In genomic region chr9:88993871-88994819, GRCh38 we compare ENCODE assay signal across 13 cellular contexts. TPM values are rescaled to one million over a fixed set of nuclear protein-coding genes. Genes with fewer than 3 reads are reported as not detected.
DNase-seq lines count a peak whose midpoint lies in the region; ATAC-seq, FAIRE-seq and TF ChIP-seq lines count a peak whose summit lies in the region.
"Had no signal": no experiment of that assay in that cellular context is flagged by ENCODE, and none has a peak within 500 bp of the region (broad histone marks: within the 10 kb centered on the region; RNA-seq: fewer than 3 reads in every experiment).

No MANE protein-coding gene starts in this region.

- no peak for TF ChIP-seq POLR2A in prostate gland (IDR thresholded peaks at IDR 0.05)

- H3K36me3 Mint-ChIP-seq in astrocyte (ENCODE audit: low read depth, unreplicated experiment), result peaks cover 10% of the 10 kb centered on the region
- no peaks in the 10 kb centered on the region for H3K36me3 Mint-ChIP-seq in glutamatergic neuron (ENCODE audit: unreplicated experiment)
- H3K36me3 Mint-ChIP-seq in GM23338 (ENCODE audit: low read depth), result no peaks in the 10 kb centered on the region
- H3K36me3 Mint-ChIP-seq: activated naive CD4-positive, alpha-beta T cell treated with anti-CD3 and anti-CD28 coated beads, Interleukin-2, amount 50 U/mL, for 24 hours had no signal

- ATAC-seq in GM23338 (no peak), left lung (no peak)

- H3K9me3 Mint-ChIP-seq in astrocyte (ENCODE audit: unreplicated experiment) (no peaks in the 10 kb centered on the region), glutamatergic neuron (ENCODE audit: unreplicated experiment) (peaks cover 5% of the 10 kb centered on the region), GM23338 (no peaks in the 10 kb centered on the region)
- H3K9me3 Mint-ChIP-seq: activated naive CD4-positive, alpha-beta T cell treated with anti-CD3 and anti-CD28 coated beads, Interleukin-2, amount 50 U/mL, for 24 hours had no signal

- H3K27me3 Mint-ChIP-seq in astrocyte (ENCODE audit: low read depth, unreplicated experiment) (peaks cover 2% of the 10 kb centered on the region), glutamatergic neuron (ENCODE audit: unreplicated experiment) (peaks cover 7% of the 10 kb centered on the region), GM23338 (ENCODE audit: insufficient read depth, low read depth, poor library complexity) (peaks cover 8% of the 10 kb centered on the region)

- DNase-seq in AG04450 (ENCODE audit: low read depth, low spot score), result no peak
- no peak for DNase-seq in astrocyte (ENCODE audit: low read depth)
- DNase-seq in glutamatergic neuron, result no peak
- DNase-seq in prostate gland (ENCODE audit: low spot score), result no peak
- DNase-seq in GM23338 (ENCODE audit: low spot score), result no peak
- DNase-seq in GF-D8 (lab: John Stamatoyannopoulos, UW), result no peak
- no peak for DNase-seq in left lung
- DNase-seq in NCI-H526 (lab: John Stamatoyannopoulos, UW), result no peak
- DNase-seq: NCI-H1092; NCI-H2227 treated with DMSO at 0.1 percent for 48 hours; stimulated activated CD4-positive, alpha-beta T cell treated with anti-CD3 and anti-CD28 coated beads, Interleukin-12 subunit alpha, Interleukin-12 subunit beta, amount 100 ng/mL, for 4 hours had no signal

- peak overlapping the region; percentile 37 for H3K9ac ChIP-seq in astrocyte (ENCODE audit: low read length)

- FAIRE-seq in astrocyte (lab: Jason Lieb, UNC), result no peak
- FAIRE-seq: HTR-8/SVneo had no signal

- POLR2A ChIA-PET in AG04450 (lab: Yijun Ruan, JAX), result interaction anchor here (0.6 kb wide), 1 partner anchor 341 kb away, joined by 3 read pairs; no protein-coding TSS in a partner anchor

- TF ChIP-seq CTCF in AG04450 (IDR thresholded peaks at IDR 0.05; ENCODE audit: low read depth, low read length) (no peak), astrocyte (IDR thresholded peaks at IDR 0.05; ENCODE audit: insufficient read depth, low read depth, low read length) (no peak), glutamatergic neuron (IDR thresholded peaks at IDR 0.05; ENCODE audit: partially characterized antibody, unreplicated experiment) (no peak), prostate gland (IDR thresholded peaks at IDR 0.05) (no peak), GM23338 (conservative IDR thresholded peaks at IDR 0.05; ENCODE audit: low read depth in 2 of 2) (no peak), left lung (IDR thresholded peaks at IDR 0.05) (no peak)

- H3K27ac ChIP-seq in AG04450 (ENCODE audit: low read depth, low read length), result no peak overlapping the region
- no peak overlapping the region for H3K27ac ChIP-seq in astrocyte (ENCODE audit: low read depth, low read length)
- H3K27ac ChIP-seq in prostate gland, result peak overlapping the region; percentile 14 to 35
- no peak overlapping the region for H3K27ac ChIP-seq in GM23338 (ENCODE audit: low read depth)
- H3K27ac ChIP-seq in left lung, result no peak overlapping the region

- H3K4me2 ChIP-seq in astrocyte (ENCODE audit: low read length) (peak overlapping the region; percentile 96), GM23338 (no peak overlapping the region)

- H3K79me2 ChIP-seq in astrocyte (ENCODE audit: insufficient read depth, low read length), result peaks cover 67% of the 10 kb centered on the region
- H3K79me2 ChIP-seq in GM23338 (replicated peaks; ENCODE audit: insufficient read depth), result peaks cover 17% of the 10 kb centered on the region

- H3F3A ChIP-seq in GM23338 (replicated peaks; ENCODE audit: low read depth), result 0 out of 2 replicates have a peak, but pooled peaks cover 7% of the 10 kb centered on the region

- peaks cover 20% of the 10 kb centered on the region for H3K36me3 ChIP-seq in astrocyte (ENCODE audit: insufficient read depth, low read length)
- H3K36me3 ChIP-seq in prostate gland, result no peaks in the 10 kb centered on the region
- H3K36me3 ChIP-seq in GM23338 (ENCODE audit: insufficient read depth), result no peaks in the 10 kb centered on the region; the same call in none of the 2 replicates
- no peaks in the 10 kb centered on the region for H3K36me3 ChIP-seq in left lung

- intact Hi-C loops in prostate gland (cut with DNase I), result loop anchor here (10.0 kb wide), 1 partner anchor 179 kb away; no protein-coding TSS in a partner anchor
- intact Hi-C loops in left lung (cut with DNase I), result no loop called here

- WGBS in prostate gland, result 71% methylated on average over 20 of the region's 20 CpGs

- H3K4me3 Mint-ChIP-seq in astrocyte (ENCODE audit: unreplicated experiment) (peak overlapping the region; percentile 66), glutamatergic neuron (ENCODE audit: unreplicated experiment) (peak overlapping the region; percentile 25), GM23338 (no peak overlapping the region)
- H3K4me3 Mint-ChIP-seq: activated naive CD4-positive, alpha-beta T cell treated with anti-CD3 and anti-CD28 coated beads, Interleukin-2, amount 50 U/mL, for 24 hours had no signal

- peaks cover 23% of the 10 kb centered on the region for H3K4me1 Mint-ChIP-seq in astrocyte (ENCODE audit: low read depth, unreplicated experiment)
- H3K4me1 Mint-ChIP-seq in glutamatergic neuron (ENCODE audit: low read depth, unreplicated experiment), result no peaks in the 10 kb centered on the region
- peaks cover 24% of the 10 kb centered on the region for H3K4me1 Mint-ChIP-seq in GM23338

- H2AFZ ChIP-seq in astrocyte (ENCODE audit: low read depth, low read length) (no peak overlapping the region), GM23338 (no peak overlapping the region)

- no peaks in the 10 kb centered on the region for H3K9me2 ChIP-seq in GM23338 (ENCODE audit: insufficient read depth)

- H3K27me3 ChIP-seq in AG04450 (ENCODE audit: control insufficient read depth, insufficient read depth, low read length) (no peaks in the 10 kb centered on the region), astrocyte (ENCODE audit: insufficient read depth, low read length) (no peaks in the 10 kb centered on the region), prostate gland (replicated peaks; ENCODE audit: insufficient read depth) (no peaks in the 10 kb centered on the region), GM23338 (ENCODE audit: insufficient read depth) (peaks cover 13% of the 10 kb centered on the region), left lung (peaks cover 0 to 36% of the 10 kb centered on the region in 2 donors)

- peak overlapping the region; percentile 91 for H3K4me3 ChIP-seq in AG04450 (ENCODE audit: low read depth, low read length)
- H3K4me3 ChIP-seq in astrocyte (ENCODE audit: insufficient read depth, low read depth, low read length), result peak overlapping the region; percentile 98
- H3K4me3 ChIP-seq in prostate gland, result no peak overlapping the region
- H3K4me3 ChIP-seq in GM23338, result no peak overlapping the region
- H3K4me3 ChIP-seq in left lung, result peak overlapping the region in 1 of 2 donors; percentile 64

- H3K4me1 ChIP-seq in astrocyte (ENCODE audit: insufficient read depth, low read length) (peaks cover 32% of the 10 kb centered on the region), prostate gland (replicated peaks) (no peaks in the 10 kb centered on the region), GM23338 (ENCODE audit: insufficient read depth) (peaks cover 24% of the 10 kb centered on the region), left lung (peaks cover 10 to 44% of the 10 kb centered on the region in 2 donors)

- H3K27ac Mint-ChIP-seq in astrocyte (ENCODE audit: unreplicated experiment) (no peak overlapping the region), glutamatergic neuron (ENCODE audit: unreplicated experiment) (no peak overlapping the region), GM23338 (no peak overlapping the region)
- H3K27ac Mint-ChIP-seq: activated naive CD4-positive, alpha-beta T cell treated with anti-CD3 and anti-CD28 coated beads, Interleukin-2, amount 50 U/mL, for 24 hours had no signal

- H4K20me1 ChIP-seq in astrocyte (ENCODE audit: insufficient read depth, low read length) (peaks cover 61% of the 10 kb centered on the region), GM23338 (replicated peaks; ENCODE audit: insufficient read depth) (peaks cover 4% of the 10 kb centered on the region; the same call in 1 of the 2 replicates)

- CTCF ChIA-PET in AG04450 (lab: Charles Lee), result interaction anchor here (0.5 to 1.1 kb wide), 4 partner anchors 269 to 1259 kb away, joined by 3 to 7 read pairs (median 3); no protein-coding TSS in a partner anchor

- H3K9me3 ChIP-seq in AG04450 (ENCODE audit: control insufficient read depth, insufficient read depth, low read length), result no peaks in the 10 kb centered on the region; the same call in 1 of the 2 replicates
- H3K9me3 ChIP-seq in astrocyte (ENCODE audit: insufficient read depth, low read depth, low read length), result no peaks in the 10 kb centered on the region
- H3K9me3 ChIP-seq in prostate gland, result no peaks in the 10 kb centered on the region
- H3K9me3 ChIP-seq in left lung, result no peaks in the 10 kb centered on the region

TF ChIP-seq in GM23338, 12 proteins besides CTCF, POLR2A, EP300 and RAD21:
- TF ChIP-seq NANOG (IDR thresholded peaks at IDR 0.05; ENCODE audit: borderline replicate concordance), result no peak
- TF ChIP-seq CREB1 (CRISPR knock-in tag; IDR thresholded peaks at IDR 0.05; ENCODE audit: low read depth), result no peak
- TF ChIP-seq POLR2AphosphoS5 (IDR thresholded peaks at IDR 0.05; ENCODE audit: low read depth), result no peak
- no peak for TF ChIP-seq ZNF114 (CRISPR knock-in tag; IDR thresholded peaks at IDR 0.05)
- no peak for TF ChIP-seq EZH2 (IDR thresholded peaks at IDR 0.05; ENCODE audit: low read depth, unreplicated experiment)

RNA-seq across cellular contexts. Expression of gene S1PR3, which starts 2.9 kb away (rescaled TPM):
- polyA plus RNA-seq in AG04450 (2011; rRNA removed) (33.1 and 40.3 TPM in 2 replicates), GM23338 (2016; fragmentation: Nextera tagmentation; extraction: Ambion mirVana) (1.7 and 2.1 TPM in 2 replicates)
- polyA minus RNA-seq in AG04450 (2011; rRNA and poly(A)+ RNA removed), result 50.7 and 58.2 TPM in 2 replicates
- total RNA-seq in astrocyte (24.6 and 35.0 TPM in 2 replicates), glutamatergic neuron (ENCODE audit: unreplicated experiment) (2.9 TPM), prostate gland (10 to 100 TPM in 1 of 2 donors, 1 to 10 TPM in 1; 8.2 to 16.3 TPM), left lung (10 to 100 TPM in 1 of 2 donors, 1 to 10 TPM in 1; 6.9 to 15.8 TPM)
- 7.6 and 9.3 TPM in 2 replicates for total RNA-seq in GM23338 (2014; rRNA removed; shearing (Covaris generic))

Comparison
In these comparisons a context has a peak if more than half of its experiments do, and no peak if none do; other contexts are left out.
1. H3K27ac ChIP-seq: peak in prostate gland (2 of 2); none in AG04450 (single experiment), astrocyte (single experiment), GM23338 (single experiment) and left lung (0 of 2).
2. H3K4me3 ChIP-seq: peak in AG04450 (single experiment) and astrocyte (single experiment); none in prostate gland (0 of 2) and GM23338 (single experiment).